ENCODE assay signal across 1 cellular context in genomic region chr4:184232212-184232611, GRCh38.
TF ChIP-seq lines count a peak whose summit lies in the region.

No MANE protein-coding gene starts in this region.

TF ChIP-seq in liver, 16 proteins besides CTCF, POLR2A, EP300 and RAD21:
- TF ChIP-seq NR2F2 (IDR thresholded peaks at IDR 0.05) = no peak
- peak; percentile 30 for TF ChIP-seq ATF3 (IDR thresholded peaks at IDR 0.05)
- peak; percentile 45 to 74 for TF ChIP-seq RXRA (IDR thresholded peaks at IDR 0.05)
- TF ChIP-seq GABPA (IDR thresholded peaks at IDR 0.05 in 1 of 2, conservative IDR thresholded peaks at IDR 0.05 in 1 of 2) = no peak
- TF ChIP-seq SP1 (IDR thresholded peaks at IDR 0.05) = peak; percentile 88
- TF ChIP-seq HNF4G (IDR thresholded peaks at IDR 0.05) = peak; percentile 88
- no peak for TF ChIP-seq YY1 (IDR thresholded peaks at IDR 0.05)
- no peak for TF ChIP-seq EGR1 (IDR thresholded peaks at IDR 0.05; ENCODE audit: low read depth in 2 of 2)
- TF ChIP-seq TAF1 (conservative IDR thresholded peaks at IDR 0.05) = no peak
- no peak for TF ChIP-seq REST (IDR thresholded peaks at IDR 0.05)
- no peak for TF ChIP-seq MAX (IDR thresholded peaks at IDR 0.05)
- TF ChIP-seq ZBTB33 (IDR thresholded peaks at IDR 0.05) = no peak
- no peak for TF ChIP-seq FOXA2 (IDR thresholded peaks at IDR 0.05)
- no peak for TF ChIP-seq FOXA1 (IDR thresholded peaks at IDR 0.05)
- peak; percentile 84 to 96 for TF ChIP-seq HNF4A (conservative IDR thresholded peaks at IDR 0.05)
- TF ChIP-seq JUND (IDR thresholded peaks at IDR 0.05) = peak in 1 of 2 donors; percentile 40
